1 cellular context compared by ENCODE assay signal in the genomic region with DNA sequence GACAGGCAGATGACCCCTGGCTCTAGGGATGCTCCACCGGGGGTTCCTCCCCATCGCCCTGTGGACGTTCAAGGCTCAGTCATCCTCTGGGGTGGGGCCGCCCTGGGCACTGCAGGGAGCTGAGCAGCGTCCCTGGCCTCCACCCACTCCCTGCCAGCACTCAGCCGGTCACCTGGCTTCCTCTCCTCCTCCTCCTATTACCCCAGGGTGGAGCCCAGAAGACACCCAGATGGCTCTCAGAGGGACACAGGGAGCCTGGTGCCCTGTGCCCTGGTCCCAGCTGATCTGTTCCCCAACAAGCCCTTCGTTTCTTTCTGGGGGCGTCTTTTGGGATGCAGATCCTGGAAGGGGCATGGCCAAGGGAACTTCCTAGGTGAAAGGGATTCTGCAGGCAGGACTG.
TF ChIP-seq lines count a peak whose summit lies in the region.

No MANE protein-coding gene starts in this region.

TF ChIP-seq in IMR-90, 13 proteins besides CTCF, POLR2A, EP300 and RAD21:
- no peak for TF ChIP-seq RCOR1 (IDR thresholded peaks at IDR 0.05; ENCODE audit: insufficient replicate concordance, low read length)
- no peak for TF ChIP-seq CEBPB (IDR thresholded peaks at IDR 0.05; ENCODE audit: low read depth, low read length)
- no peak for TF ChIP-seq NFE2L2 (IDR thresholded peaks at IDR 0.05; ENCODE audit: low read depth, low read length)
- TF ChIP-seq MAZ (IDR thresholded peaks at IDR 0.05; ENCODE audit: borderline replicate concordance, low read depth, low read length), result no peak
- no peak for TF ChIP-seq MAFK (IDR thresholded peaks at IDR 0.05; ENCODE audit: low read depth, low read length)
- TF ChIP-seq MXI1 (IDR thresholded peaks at IDR 0.05; ENCODE audit: borderline replicate concordance, low read depth, low read length), result no peak
- no peak for TF ChIP-seq SMC3 (IDR thresholded peaks at IDR 0.05; ENCODE audit: low read depth, low read length)
- no peak for TF ChIP-seq CHD1 (IDR thresholded peaks at IDR 0.05; ENCODE audit: low read depth, low read length)
- TF ChIP-seq RFX5 (IDR thresholded peaks at IDR 0.05; ENCODE audit: low read depth, low read length), result no peak
- TF ChIP-seq, protein P1, sequence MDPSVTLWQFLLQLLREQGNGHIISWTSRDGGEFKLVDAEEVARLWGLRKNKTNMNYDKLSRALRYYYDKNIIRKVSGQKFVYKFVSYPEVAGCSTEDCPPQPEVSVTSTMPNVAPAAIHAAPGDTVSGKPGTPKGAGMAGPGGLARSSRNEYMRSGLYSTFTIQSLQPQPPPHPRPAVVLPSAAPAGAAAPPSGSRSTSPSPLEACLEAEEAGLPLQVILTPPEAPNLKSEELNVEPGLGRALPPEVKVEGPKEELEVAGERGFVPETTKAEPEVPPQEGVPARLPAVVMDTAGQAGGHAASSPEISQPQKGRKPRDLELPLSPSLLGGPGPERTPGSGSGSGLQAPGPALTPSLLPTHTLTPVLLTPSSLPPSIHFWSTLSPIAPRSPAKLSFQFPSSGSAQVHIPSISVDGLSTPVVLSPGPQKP (IDR thresholded peaks at IDR 0.05; ENCODE audit: borderline replicate concordance, low read depth, low read length), result no peak
- no peak for TF ChIP-seq BHLHE40 (IDR thresholded peaks at IDR 0.05; ENCODE audit: low read depth, low read length)
